21 cellular contexts compared by ENCODE assay signal in genomic region chr14:21672116-21672515, GRCh38. TPM values are rescaled to one million over a fixed set of nuclear protein-coding genes. Genes with fewer than 3 reads are reported as not detected.
A peak's percentile ranks its signal among the peaks of the same experiment; 100 is the strongest.
DNase-seq lines count a peak whose midpoint lies in the region; ATAC-seq and TF ChIP-seq lines count a peak whose summit lies in the region.
"Had no signal": no experiment of that assay in that cellular context is flagged by ENCODE, and none has a peak within 500 bp of the region (broad histone marks: within the 10 kb centered on the region; RNA-seq: fewer than 3 reads in every experiment).

No MANE protein-coding gene starts in this region.

- no peak overlapping the region for H3K27ac ChIP-seq in GM23338 (ENCODE audit: low read depth)
- H3K27ac ChIP-seq in brain microvascular endothelial cell = no peak overlapping the region
- no peak overlapping the region for H3K27ac ChIP-seq in neural progenitor cell
- H3K27ac ChIP-seq: KMS-11, SJSA1 had no signal

- H3K4me3 ChIP-seq in GM23338 (no peak overlapping the region), brain microvascular endothelial cell (ENCODE audit: low read depth, low read length) (no peak overlapping the region), neural progenitor cell (no peak overlapping the region)
- H3K4me3 ChIP-seq: HAP-1, SJSA1 had no signal

- no peak for ATAC-seq in GM23338
- ATAC-seq in stimulated activated memory B cell treated with anti-CD40 and anti-IgM and Interleukin-4, amounts not matched to agents 10 μg/mL and 1 μg/mL and 100 μg/mL, for 72 hours = no peak

- in situ Hi-C loops in brain microvascular endothelial cell (cut with HindIII; ENCODE audit: low pct_ligation_motif_present, low sequenced_read_pairs) = no loop called here
- in situ Hi-C loops in ACHN (cut with HindIII; ENCODE audit: low pct_ligation_motif_present, low pct_unique_long_range_greater_than_20kb, low sequenced_read_pairs) = no loop called here

- H3K27ac Mint-ChIP-seq in GM23338 (no peak overlapping the region), neural progenitor cell (no peak overlapping the region)
- H3K27ac Mint-ChIP-seq in stimulated activated memory B cell treated with anti-CD40 and anti-IgM and Interleukin-4, amounts not matched to agents 10 μg/mL and 1 μg/mL and 100 μg/mL, for 72 hours = no peak overlapping the region
- H3K27ac Mint-ChIP-seq: CD4-positive, alpha-beta memory T cell had no signal

- H3K27me3 Mint-ChIP-seq in GM23338 (ENCODE audit: insufficient read depth, low read depth, poor library complexity) (peaks cover 3% of the 10 kb centered on the region), neural progenitor cell (ENCODE audit: insufficient read depth, low read depth) (peaks cover 10% of the 10 kb centered on the region)
- H3K27me3 Mint-ChIP-seq in stimulated activated memory B cell treated with anti-CD40 and anti-IgM and Interleukin-4, amounts not matched to agents 10 μg/mL and 1 μg/mL and 100 μg/mL, for 72 hours = peaks cover 8% of the 10 kb centered on the region

- H3K4me3 Mint-ChIP-seq in GM23338 (no peak overlapping the region), neural progenitor cell (no peak overlapping the region)
- H3K4me3 Mint-ChIP-seq in stimulated activated memory B cell treated with anti-CD40 and anti-IgM and Interleukin-4, amounts not matched to agents 10 μg/mL and 1 μg/mL and 100 μg/mL, for 72 hours = no peak overlapping the region
- H3K4me3 Mint-ChIP-seq: CD4-positive, alpha-beta memory T cell had no signal

- H3K79me2 ChIP-seq in GM23338 (replicated peaks; ENCODE audit: insufficient read depth) (no peaks in the 10 kb centered on the region), neural progenitor cell (ENCODE audit: low read depth) (no peaks in the 10 kb centered on the region)

- no peaks in the 10 kb centered on the region for H3K9me3 ChIP-seq in neural progenitor cell (ENCODE audit: low read depth)
- H3K9me3 ChIP-seq: HAP-1, SJSA1 had no signal

- no peaks in the 10 kb centered on the region for H3K9me3 Mint-ChIP-seq in GM23338
- H3K9me3 Mint-ChIP-seq in neural progenitor cell = no peaks in the 10 kb centered on the region
- peaks cover 3% of the 10 kb centered on the region for H3K9me3 Mint-ChIP-seq in stimulated activated memory B cell treated with anti-CD40 and anti-IgM and Interleukin-4, amounts not matched to agents 10 μg/mL and 1 μg/mL and 100 μg/mL, for 72 hours

- no peaks in the 10 kb centered on the region for H3K4me1 Mint-ChIP-seq in GM23338
- H3K4me1 Mint-ChIP-seq in neural progenitor cell = no peaks in the 10 kb centered on the region
- no peaks in the 10 kb centered on the region for H3K4me1 Mint-ChIP-seq in stimulated activated memory B cell treated with anti-CD40 and anti-IgM and Interleukin-4, amounts not matched to agents 10 μg/mL and 1 μg/mL and 100 μg/mL, for 72 hours
- H3K4me1 Mint-ChIP-seq: CD4-positive, alpha-beta memory T cell had no signal

- no peaks in the 10 kb centered on the region for H3K9me2 ChIP-seq in GM23338 (ENCODE audit: insufficient read depth)

- H3K4me1 ChIP-seq in GM23338 (ENCODE audit: insufficient read depth) = no peaks in the 10 kb centered on the region
- H3K4me1 ChIP-seq in neural progenitor cell = no peaks in the 10 kb centered on the region
- H3K4me1 ChIP-seq: HAP-1 had no signal

- H3K36me3 Mint-ChIP-seq in GM23338 (ENCODE audit: low read depth) (no peaks in the 10 kb centered on the region), neural progenitor cell (no peaks in the 10 kb centered on the region)
- H3K36me3 Mint-ChIP-seq in stimulated activated memory B cell treated with anti-CD40 and anti-IgM and Interleukin-4, amounts not matched to agents 10 μg/mL and 1 μg/mL and 100 μg/mL, for 72 hours = no peaks in the 10 kb centered on the region
- H3K36me3 Mint-ChIP-seq: CD4-positive, alpha-beta memory T cell had no signal

- H2AFZ ChIP-seq in GM23338 (peak overlapping the region; percentile 21; the same call in 1 of the 2 replicates), neural progenitor cell (replicated peaks) (peak overlapping the region; percentile 18)

- no peaks in the 10 kb centered on the region for H3F3A ChIP-seq in GM23338 (replicated peaks; ENCODE audit: low read depth)
- no peaks in the 10 kb centered on the region for H3F3A ChIP-seq in neural progenitor cell (ENCODE audit: low read depth)

- TF ChIP-seq CTCF in GM23338 (conservative IDR thresholded peaks at IDR 0.05; ENCODE audit: low read depth in 2 of 2) = no peak
- TF ChIP-seq CTCF in brain microvascular endothelial cell (IDR thresholded peaks at IDR 0.05; ENCODE audit: low read depth, low read length, missing control alignments) = no peak
- TF ChIP-seq CTCF in neural progenitor cell (IDR thresholded peaks at IDR 0.05) = no peak

- no peak for DNase-seq in GM23338 (ENCODE audit: low spot score)
- DNase-seq in LHCN-M2 (ENCODE audit: low read depth) = peak; percentile 49
- peak; percentile 32 for DNase-seq in brain microvascular endothelial cell
- DNase-seq in neural progenitor cell (ENCODE audit: low spot score) = no peak
- DNase-seq in ACHN = no peak
- DNase-seq in posterior cingulate gyrus = no peak
- DNase-seq: Calu3; CD4-positive, alpha-beta memory T cell; DMS53; MM.1S; NCI-H1417; NCI-H187 treated with DMSO at 0.1 percent for 48 hours; NCI-H69; NK-92 treated with Interleukin-12 subunit alpha and Interleukin-12 subunit beta, amount 100 ng/mL, for 24 hours had no signal

- H3K9ac ChIP-seq in neural progenitor cell = no peak overlapping the region
- H3K9ac ChIP-seq: KMS-11 had no signal

- intact Hi-C loops in posterior cingulate gyrus (cut with DNase I) = no loop called here

- H3K27me3 ChIP-seq in GM23338 (ENCODE audit: insufficient read depth) (no peaks in the 10 kb centered on the region), brain microvascular endothelial cell (replicated peaks) (no peaks in the 10 kb centered on the region), neural progenitor cell (no peaks in the 10 kb centered on the region)
- H3K27me3 ChIP-seq: SJSA1 had no signal

- H3K36me3 ChIP-seq in GM23338 (ENCODE audit: insufficient read depth) (no peaks in the 10 kb centered on the region), brain microvascular endothelial cell (replicated peaks) (no peaks in the 10 kb centered on the region), neural progenitor cell (no peaks in the 10 kb centered on the region)
- H3K36me3 ChIP-seq: HAP-1, SJSA1 had no signal

- H3K4me2 ChIP-seq in GM23338 (no peak overlapping the region), neural progenitor cell (no peak overlapping the region)
- H3K4me2 ChIP-seq: KMS-11 had no signal

- H4K20me1 ChIP-seq in GM23338 (replicated peaks; ENCODE audit: insufficient read depth) = no peaks in the 10 kb centered on the region
- no peaks in the 10 kb centered on the region for H4K20me1 ChIP-seq in neural progenitor cell (ENCODE audit: low read depth)

TF ChIP-seq in GM23338, 12 proteins besides CTCF, POLR2A, EP300 and RAD21:
- no peak for TF ChIP-seq NANOG (IDR thresholded peaks at IDR 0.05; ENCODE audit: borderline replicate concordance)
- no peak for TF ChIP-seq JUNB (IDR thresholded peaks at IDR 0.05; ENCODE audit: unreplicated experiment)
- TF ChIP-seq EZH2 (IDR thresholded peaks at IDR 0.05; ENCODE audit: low read depth, unreplicated experiment) = no peak
- TF ChIP-seq EZH2phosphoT487 (IDR thresholded peaks at IDR 0.05; ENCODE audit: unreplicated experiment) = no peak

RNA-seq across cellular contexts. Expression of gene OR4E1, which starts 1.5 kb away (rescaled TPM):
- total RNA-seq in GM23338 (2014; rRNA removed; shearing (Covaris generic)) = not detected in 2 replicates
- not detected in 2 replicates for polyA plus RNA-seq in GM23338 (2016; fragmentation: Nextera tagmentation; extraction: Ambion mirVana)
- total RNA-seq in LHCN-M2 (2014; rRNA removed) (0.06 TPM in 1 of 2 replicates, not detected in the other), neural progenitor cell (ENCODE audit: low replicate concordance) (not detected in 2 replicates)
- polyA plus RNA-seq in LHCN-M2 (2012) = not detected
- total RNA-seq: Calu3; CD4-positive, alpha-beta memory T cell; G401; SJSA1 had no signal
- polyA plus RNA-seq: AG04450, BJ had no signal

RNA-seq across cellular contexts. Expression of gene OR4E2, which starts 18.5 kb away (rescaled TPM):
- not detected in 2 replicates for total RNA-seq in GM23338 (2014; rRNA removed; shearing (Covaris generic))
- not detected in 2 replicates for polyA plus RNA-seq in GM23338 (2016; fragmentation: Nextera tagmentation; extraction: Ambion mirVana)
- total RNA-seq in LHCN-M2 (2014; rRNA removed) (not detected in 2 replicates), neural progenitor cell (ENCODE audit: low replicate concordance) (not detected in 2 replicates)
- not detected for polyA plus RNA-seq in LHCN-M2 (2012)
- total RNA-seq: Calu3; CD4-positive, alpha-beta memory T cell; G401; SJSA1 had no signal
- polyA plus RNA-seq: AG04450; BJ; CD4-positive, alpha-beta memory T cell had no signal

RNA-seq across cellular contexts. Expression of gene OR10G2, which starts 37.4 kb away (rescaled TPM):
- not detected in 2 replicates for total RNA-seq in GM23338 (2014; rRNA removed; shearing (Covaris generic))
- polyA plus RNA-seq in GM23338 (2016; fragmentation: Nextera tagmentation; extraction: Ambion mirVana) = not detected in 2 replicates
- not detected in 2 replicates for total RNA-seq in LHCN-M2 (2014; rRNA removed)
- not detected for polyA plus RNA-seq in LHCN-M2 (2012)
- total RNA-seq in neural progenitor cell (ENCODE audit: low replicate concordance) = not detected in 2 replicates
- total RNA-seq: Calu3; CD4-positive, alpha-beta memory T cell; G401; SJSA1 had no signal
- polyA plus RNA-seq: AG04450; BJ; CD4-positive, alpha-beta memory T cell had no signal

Comparison
In these comparisons a context has a peak if more than half of its experiments do, and no peak if none do; other contexts are left out.
1. DNase-seq: peak in LHCN-M2 (single experiment) and brain microvascular endothelial cell (single experiment); none in GM23338 (single experiment), neural progenitor cell (single experiment), ACHN (single experiment) and posterior cingulate gyrus (0 of 10).